In the genomic region with DNA sequence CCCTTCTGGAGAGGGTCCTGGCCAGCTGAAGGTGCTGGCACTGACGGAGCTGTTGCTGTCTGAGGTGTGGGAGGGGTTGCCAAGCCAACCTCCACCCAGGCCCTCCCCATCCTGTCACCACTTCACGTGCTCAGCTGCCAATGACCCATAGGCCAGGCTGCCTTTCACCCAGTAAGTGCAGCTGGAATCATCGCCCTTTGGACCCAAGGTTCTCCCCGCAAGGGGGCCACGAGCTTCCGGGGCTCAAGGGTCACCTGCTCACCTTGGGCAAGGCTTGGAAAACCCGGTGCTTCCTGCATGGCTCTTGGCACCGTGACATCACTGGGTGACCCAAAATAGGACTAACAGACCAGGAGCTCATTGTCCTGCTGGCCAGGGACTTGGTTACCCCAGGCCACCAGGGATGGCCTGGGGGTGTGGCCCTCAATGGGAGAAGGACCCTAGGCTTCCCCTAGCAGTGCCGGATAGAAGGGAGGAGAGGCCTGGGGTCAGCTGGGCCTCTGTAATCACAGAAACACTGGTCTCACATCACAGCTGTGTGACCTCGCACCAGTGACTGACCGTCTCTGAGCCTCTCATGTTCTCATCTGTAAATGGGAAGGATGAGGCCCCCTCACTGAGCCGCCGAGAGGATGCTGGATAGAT, we compare ENCODE assay signal across 1 cellular context.
TF ChIP-seq lines count a peak whose summit lies in the region.

No MANE protein-coding gene starts in this region.

TF ChIP-seq in HepG2, 621 proteins besides CTCF, POLR2A, EP300 and RAD21 (continued from another document and continues in another):
- TF ChIP-seq, protein P1, sequence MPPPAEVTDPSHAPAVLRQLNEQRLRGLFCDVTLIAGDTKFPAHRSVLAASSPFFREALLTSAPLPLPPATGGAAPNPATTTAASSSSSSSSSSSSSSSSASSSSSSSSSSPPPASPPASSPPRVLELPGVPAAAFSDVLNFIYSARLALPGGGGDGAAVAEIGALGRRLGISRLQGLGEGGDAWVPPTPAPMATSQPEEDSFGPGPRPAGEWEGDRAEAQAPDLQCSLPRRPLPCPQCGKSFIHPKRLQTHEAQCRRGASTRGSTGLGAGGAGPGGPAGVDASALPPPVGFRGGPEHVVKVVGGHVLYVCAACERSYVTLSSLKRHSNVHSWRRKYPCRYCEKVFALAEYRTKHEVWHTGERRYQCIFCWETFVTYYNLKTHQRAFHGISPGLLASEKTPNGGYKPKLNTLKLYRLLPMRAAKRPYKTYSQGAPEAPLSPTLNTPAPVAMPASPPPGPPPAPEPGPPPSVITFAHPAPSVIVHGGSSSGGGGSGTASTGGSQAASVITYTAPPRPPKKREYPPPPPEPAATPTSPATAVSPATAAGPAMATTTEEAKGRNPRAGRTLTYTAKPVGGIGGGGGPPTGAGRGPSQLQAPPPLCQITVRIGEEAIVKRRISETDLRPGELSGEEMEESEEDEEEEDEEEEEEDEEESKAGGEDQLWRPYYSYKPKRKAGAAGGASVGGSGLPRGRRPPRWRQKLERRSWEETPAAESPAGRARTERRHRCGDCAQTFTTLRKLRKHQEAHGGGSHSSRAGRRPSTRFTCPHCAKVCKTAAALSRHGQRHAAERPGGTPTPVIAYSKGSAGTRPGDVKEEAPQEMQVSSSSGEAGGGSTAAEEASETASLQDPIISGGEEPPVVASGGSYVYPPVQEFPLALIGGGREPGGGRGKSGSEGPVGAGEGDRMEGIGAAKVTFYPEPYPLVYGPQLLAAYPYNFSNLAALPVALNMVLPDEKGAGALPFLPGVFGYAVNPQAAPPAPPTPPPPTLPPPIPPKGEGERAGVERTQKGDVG (CRISPR knock-in tag; IDR thresholded peaks at IDR 0.05; ENCODE audit: borderline replicate concordance): peak; percentile 81; the same call in 1 of the 2 replicates
- TF ChIP-seq, protein P2, sequence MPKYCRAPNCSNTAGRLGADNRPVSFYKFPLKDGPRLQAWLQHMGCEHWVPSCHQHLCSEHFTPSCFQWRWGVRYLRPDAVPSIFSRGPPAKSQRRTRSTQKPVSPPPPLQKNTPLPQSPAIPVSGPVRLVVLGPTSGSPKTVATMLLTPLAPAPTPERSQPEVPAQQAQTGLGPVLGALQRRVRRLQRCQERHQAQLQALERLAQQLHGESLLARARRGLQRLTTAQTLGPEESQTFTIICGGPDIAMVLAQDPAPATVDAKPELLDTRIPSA (CRISPR knock-in tag; IDR thresholded peaks at IDR 0.05; ENCODE audit: borderline replicate concordance): no peak
- TF ChIP-seq ZNF160 (CRISPR knock-in tag; IDR thresholded peaks at IDR 0.05) (0 out of 2 replicates have a peak, but pooled peaks have one; percentile 26), MBNL3 (CRISPR knock-in tag; conservative IDR thresholded peaks at IDR 0.05) (no peak), JUND (CRISPR knock-in tag; IDR thresholded peaks at IDR 0.05) (peak; percentile 93), ARID2 (CRISPR knock-in tag; IDR thresholded peaks at IDR 0.05; ENCODE audit: borderline replicate concordance) (no peak), ZNF10 (CRISPR knock-in tag; IDR thresholded peaks at IDR 0.05; ENCODE audit: borderline replicate concordance, low read depth) (no peak), KMT2A (CRISPR knock-in tag; IDR thresholded peaks at IDR 0.05) (no peak; the same call in 1 of the 2 replicates), ZFYVE20 (CRISPR knock-in tag; IDR thresholded peaks at IDR 0.05; ENCODE audit: borderline replicate concordance, low read depth) (no peak), KLF13 (CRISPR knock-in tag; IDR thresholded peaks at IDR 0.05) (no peak), NFE2L2 (IDR thresholded peaks at IDR 0.05; ENCODE audit: low read length) (no peak), TSC22D2 (CRISPR knock-in tag; IDR thresholded peaks at IDR 0.05; ENCODE audit: borderline replicate concordance) (peak; percentile 27; the same call in 1 of the 2 replicates), ZNF441 (CRISPR knock-in tag; IDR thresholded peaks at IDR 0.05; ENCODE audit: borderline replicate concordance) (peak; percentile 87; the same call in 1 of the 2 replicates), HOXA5 (CRISPR knock-in tag; IDR thresholded peaks at IDR 0.05) (peak; percentile 65; the same call in 1 of the 2 replicates), NR3C1 (CRISPR knock-in tag; IDR thresholded peaks at IDR 0.05) (no peak), PRPF4 (IDR thresholded peaks at IDR 0.05; ENCODE audit: low read depth, low read length, poor library complexity, severe bottlenecking) (no peak), ZKSCAN8 (CRISPR knock-in tag; IDR thresholded peaks at IDR 0.05; ENCODE audit: borderline replicate concordance) (peak; percentile 83; the same call in 1 of the 2 replicates), STAG1 (CRISPR knock-in tag; IDR thresholded peaks at IDR 0.05) (peak; percentile 34), PAX8 (CRISPR knock-in tag; IDR thresholded peaks at IDR 0.05; ENCODE audit: borderline replicate concordance) (no peak), ETV6 (CRISPR knock-in tag; conservative IDR thresholded peaks at IDR 0.05) (no peak; the same call in 1 of the 2 replicates), HNRNPLL (IDR thresholded peaks at IDR 0.05; ENCODE audit: low read depth, low read length, poor library complexity, severe bottlenecking) (no peak), ZNF75D (CRISPR knock-in tag; IDR thresholded peaks at IDR 0.05; ENCODE audit: borderline replicate concordance) (no peak)
- TF ChIP-seq, protein P3, sequence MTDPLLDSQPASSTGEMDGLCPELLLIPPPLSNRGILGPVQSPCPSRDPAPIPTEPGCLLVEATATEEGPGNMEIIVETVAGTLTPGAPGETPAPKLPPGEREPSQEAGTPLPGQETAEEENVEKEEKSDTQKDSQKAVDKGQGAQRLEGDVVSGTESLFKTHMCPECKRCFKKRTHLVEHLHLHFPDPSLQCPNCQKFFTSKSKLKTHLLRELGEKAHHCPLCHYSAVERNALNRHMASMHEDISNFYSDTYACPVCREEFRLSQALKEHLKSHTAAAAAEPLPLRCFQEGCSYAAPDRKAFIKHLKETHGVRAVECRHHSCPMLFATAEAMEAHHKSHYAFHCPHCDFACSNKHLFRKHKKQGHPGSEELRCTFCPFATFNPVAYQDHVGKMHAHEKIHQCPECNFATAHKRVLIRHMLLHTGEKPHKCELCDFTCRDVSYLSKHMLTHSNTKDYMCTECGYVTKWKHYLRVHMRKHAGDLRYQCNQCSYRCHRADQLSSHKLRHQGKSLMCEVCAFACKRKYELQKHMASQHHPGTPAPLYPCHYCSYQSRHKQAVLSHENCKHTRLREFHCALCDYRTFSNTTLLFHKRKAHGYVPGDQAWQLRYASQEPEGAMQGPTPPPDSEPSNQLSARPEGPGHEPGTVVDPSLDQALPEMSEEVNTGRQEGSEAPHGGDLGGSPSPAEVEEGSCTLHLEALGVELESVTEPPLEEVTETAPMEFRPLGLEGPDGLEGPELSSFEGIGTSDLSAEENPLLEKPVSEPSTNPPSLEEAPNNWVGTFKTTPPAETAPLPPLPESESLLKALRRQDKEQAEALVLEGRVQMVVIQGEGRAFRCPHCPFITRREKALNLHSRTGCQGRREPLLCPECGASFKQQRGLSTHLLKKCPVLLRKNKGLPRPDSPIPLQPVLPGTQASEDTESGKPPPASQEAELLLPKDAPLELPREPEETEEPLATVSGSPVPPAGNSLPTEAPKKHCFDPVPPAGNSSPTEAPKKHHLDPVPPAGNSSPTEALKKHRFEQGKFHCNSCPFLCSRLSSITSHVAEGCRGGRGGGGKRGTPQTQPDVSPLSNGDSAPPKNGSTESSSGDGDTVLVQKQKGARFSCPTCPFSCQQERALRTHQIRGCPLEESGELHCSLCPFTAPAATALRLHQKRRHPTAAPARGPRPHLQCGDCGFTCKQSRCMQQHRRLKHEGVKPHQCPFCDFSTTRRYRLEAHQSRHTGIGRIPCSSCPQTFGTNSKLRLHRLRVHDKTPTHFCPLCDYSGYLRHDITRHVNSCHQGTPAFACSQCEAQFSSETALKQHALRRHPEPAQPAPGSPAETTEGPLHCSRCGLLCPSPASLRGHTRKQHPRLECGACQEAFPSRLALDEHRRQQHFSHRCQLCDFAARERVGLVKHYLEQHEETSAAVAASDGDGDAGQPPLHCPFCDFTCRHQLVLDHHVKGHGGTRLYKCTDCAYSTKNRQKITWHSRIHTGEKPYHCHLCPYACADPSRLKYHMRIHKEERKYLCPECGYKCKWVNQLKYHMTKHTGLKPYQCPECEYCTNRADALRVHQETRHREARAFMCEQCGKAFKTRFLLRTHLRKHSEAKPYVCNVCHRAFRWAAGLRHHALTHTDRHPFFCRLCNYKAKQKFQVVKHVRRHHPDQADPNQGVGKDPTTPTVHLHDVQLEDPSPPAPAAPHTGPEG (CRISPR knock-in tag; IDR thresholded peaks at IDR 0.05): no peak
- TF ChIP-seq, protein P4, sequence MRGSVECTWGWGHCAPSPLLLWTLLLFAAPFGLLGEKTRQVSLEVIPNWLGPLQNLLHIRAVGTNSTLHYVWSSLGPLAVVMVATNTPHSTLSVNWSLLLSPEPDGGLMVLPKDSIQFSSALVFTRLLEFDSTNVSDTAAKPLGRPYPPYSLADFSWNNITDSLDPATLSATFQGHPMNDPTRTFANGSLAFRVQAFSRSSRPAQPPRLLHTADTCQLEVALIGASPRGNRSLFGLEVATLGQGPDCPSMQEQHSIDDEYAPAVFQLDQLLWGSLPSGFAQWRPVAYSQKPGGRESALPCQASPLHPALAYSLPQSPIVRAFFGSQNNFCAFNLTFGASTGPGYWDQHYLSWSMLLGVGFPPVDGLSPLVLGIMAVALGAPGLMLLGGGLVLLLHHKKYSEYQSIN (CRISPR knock-in tag; IDR thresholded peaks at IDR 0.05; ENCODE audit: borderline replicate concordance): no peak
- TF ChIP-seq, protein P5, sequence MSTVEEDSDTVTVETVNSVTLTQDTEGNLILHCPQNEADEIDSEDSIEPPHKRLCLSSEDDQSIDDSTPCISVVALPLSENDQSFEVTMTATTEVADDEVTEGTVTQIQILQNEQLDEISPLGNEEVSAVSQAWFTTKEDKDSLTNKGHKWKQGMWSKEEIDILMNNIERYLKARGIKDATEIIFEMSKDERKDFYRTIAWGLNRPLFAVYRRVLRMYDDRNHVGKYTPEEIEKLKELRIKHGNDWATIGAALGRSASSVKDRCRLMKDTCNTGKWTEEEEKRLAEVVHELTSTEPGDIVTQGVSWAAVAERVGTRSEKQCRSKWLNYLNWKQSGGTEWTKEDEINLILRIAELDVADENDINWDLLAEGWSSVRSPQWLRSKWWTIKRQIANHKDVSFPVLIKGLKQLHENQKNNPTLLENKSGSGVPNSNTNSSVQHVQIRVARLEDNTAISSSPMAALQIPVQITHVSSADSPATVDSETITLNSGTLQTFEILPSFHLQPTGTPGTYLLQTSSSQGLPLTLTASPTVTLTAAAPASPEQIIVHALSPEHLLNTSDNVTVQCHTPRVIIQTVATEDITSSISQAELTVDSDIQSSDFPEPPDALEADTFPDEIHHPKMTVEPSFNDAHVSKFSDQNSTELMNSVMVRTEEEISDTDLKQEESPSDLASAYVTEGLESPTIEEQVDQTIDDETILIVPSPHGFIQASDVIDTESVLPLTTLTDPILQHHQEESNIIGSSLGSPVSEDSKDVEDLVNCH (CRISPR knock-in tag; IDR thresholded peaks at IDR 0.05): peak; percentile 91
- TF ChIP-seq, protein P6, sequence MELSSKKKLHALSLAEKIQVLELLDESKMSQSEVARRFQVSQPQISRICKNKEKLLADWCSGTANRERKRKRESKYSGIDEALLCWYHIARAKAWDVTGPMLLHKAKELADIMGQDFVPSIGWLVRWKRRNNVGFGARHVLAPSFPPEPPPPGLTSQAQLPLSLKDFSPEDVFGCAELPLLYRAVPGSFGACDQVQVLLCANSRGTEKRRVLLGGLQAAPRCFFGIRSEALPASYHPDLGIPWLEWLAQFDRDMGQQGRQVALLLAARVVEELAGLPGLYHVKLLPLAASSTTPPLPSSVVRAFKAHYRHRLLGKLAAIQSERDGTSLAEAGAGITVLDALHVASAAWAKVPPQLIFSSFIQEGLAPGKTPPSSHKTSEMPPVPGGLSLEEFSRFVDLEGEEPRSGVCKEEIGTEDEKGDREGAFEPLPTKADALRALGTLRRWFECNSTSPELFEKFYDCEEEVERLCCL (CRISPR knock-in tag; IDR thresholded peaks at IDR 0.05; ENCODE audit: borderline replicate concordance): no peak; the same call in 1 of the 2 replicates
- TF ChIP-seq, protein P7, sequence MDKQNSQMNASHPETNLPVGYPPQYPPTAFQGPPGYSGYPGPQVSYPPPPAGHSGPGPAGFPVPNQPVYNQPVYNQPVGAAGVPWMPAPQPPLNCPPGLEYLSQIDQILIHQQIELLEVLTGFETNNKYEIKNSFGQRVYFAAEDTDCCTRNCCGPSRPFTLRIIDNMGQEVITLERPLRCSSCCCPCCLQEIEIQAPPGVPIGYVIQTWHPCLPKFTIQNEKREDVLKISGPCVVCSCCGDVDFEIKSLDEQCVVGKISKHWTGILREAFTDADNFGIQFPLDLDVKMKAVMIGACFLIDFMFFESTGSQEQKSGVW (CRISPR knock-in tag; IDR thresholded peaks at IDR 0.05; ENCODE audit: borderline replicate concordance): no peak
- TF ChIP-seq, protein P8, sequence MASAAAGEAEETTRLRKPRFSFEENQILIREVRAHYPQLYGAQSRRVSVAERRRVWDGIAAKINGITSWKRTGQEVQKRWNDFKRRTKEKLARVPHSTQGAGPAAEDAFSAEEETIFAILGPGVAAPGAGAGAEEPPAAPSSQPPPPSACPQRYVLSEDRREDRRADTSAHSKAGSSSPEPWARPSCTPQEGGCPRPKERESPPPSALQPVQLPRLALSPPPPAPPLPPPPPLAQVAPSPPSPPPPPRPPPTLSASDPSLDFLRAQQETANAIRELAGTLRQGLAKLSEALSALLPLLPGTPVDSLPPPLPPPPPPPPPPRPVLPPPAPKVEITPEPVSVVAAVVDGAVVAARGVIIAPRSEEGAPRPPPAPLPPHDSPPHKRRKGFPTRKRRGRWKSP (CRISPR knock-in tag; IDR thresholded peaks at IDR 0.05): 0 out of 2 replicates have a peak, but pooled peaks have one; percentile 74
- TF ChIP-seq, protein P9, sequence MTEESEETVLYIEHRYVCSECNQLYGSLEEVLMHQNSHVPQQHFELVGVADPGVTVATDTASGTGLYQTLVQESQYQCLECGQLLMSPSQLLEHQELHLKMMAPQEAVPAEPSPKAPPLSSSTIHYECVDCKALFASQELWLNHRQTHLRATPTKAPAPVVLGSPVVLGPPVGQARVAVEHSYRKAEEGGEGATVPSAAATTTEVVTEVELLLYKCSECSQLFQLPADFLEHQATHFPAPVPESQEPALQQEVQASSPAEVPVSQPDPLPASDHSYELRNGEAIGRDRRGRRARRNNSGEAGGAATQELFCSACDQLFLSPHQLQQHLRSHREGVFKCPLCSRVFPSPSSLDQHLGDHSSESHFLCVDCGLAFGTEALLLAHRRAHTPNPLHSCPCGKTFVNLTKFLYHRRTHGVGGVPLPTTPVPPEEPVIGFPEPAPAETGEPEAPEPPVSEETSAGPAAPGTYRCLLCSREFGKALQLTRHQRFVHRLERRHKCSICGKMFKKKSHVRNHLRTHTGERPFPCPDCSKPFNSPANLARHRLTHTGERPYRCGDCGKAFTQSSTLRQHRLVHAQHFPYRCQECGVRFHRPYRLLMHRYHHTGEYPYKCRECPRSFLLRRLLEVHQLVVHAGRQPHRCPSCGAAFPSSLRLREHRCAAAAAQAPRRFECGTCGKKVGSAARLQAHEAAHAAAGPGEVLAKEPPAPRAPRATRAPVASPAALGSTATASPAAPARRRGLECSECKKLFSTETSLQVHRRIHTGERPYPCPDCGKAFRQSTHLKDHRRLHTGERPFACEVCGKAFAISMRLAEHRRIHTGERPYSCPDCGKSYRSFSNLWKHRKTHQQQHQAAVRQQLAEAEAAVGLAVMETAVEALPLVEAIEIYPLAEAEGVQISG (CRISPR knock-in tag; IDR thresholded peaks at IDR 0.05): peak; percentile 89
- TF ChIP-seq, protein P10, sequence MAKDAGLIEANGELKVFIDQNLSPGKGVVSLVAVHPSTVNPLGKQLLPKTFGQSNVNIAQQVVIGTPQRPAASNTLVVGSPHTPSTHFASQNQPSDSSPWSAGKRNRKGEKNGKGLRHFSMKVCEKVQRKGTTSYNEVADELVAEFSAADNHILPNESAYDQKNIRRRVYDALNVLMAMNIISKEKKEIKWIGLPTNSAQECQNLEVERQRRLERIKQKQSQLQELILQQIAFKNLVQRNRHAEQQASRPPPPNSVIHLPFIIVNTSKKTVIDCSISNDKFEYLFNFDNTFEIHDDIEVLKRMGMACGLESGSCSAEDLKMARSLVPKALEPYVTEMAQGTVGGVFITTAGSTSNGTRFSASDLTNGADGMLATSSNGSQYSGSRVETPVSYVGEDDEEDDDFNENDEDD (CRISPR knock-in tag; IDR thresholded peaks at IDR 0.05; ENCODE audit: borderline replicate concordance): peak; percentile 67; the same call in 1 of the 2 replicates
